8 cellular contexts compared by ENCODE assay signal in genomic region chr1:152459596-152460528, GRCh38. TPM values are rescaled to one million over a fixed set of nuclear protein-coding genes. Genes with fewer than 3 reads are reported as not detected.
DNase-seq lines count a peak whose midpoint lies in the region; ATAC-seq and TF ChIP-seq lines count a peak whose summit lies in the region.

No MANE protein-coding gene starts in this region.

- peak; percentile 82 for TF ChIP-seq CTCF in DND-41 (IDR thresholded peaks at IDR 0.05; ENCODE audit: borderline replicate concordance, extremely low read depth, low read length, poor library complexity, severe bottlenecking)

- H4K20me1 ChIP-seq in DND-41 (ENCODE audit: insufficient read depth, low read length): no peaks in the 10 kb centered on the region

- H3K4me1 ChIP-seq in DND-41 (ENCODE audit: insufficient read depth, low read length): peaks cover 4% of the 10 kb centered on the region; the same call in 1 of the 2 replicates
- peaks cover 0 to 9% (median 0%) of the 10 kb centered on the region in 3 donors for H3K4me1 ChIP-seq in skeletal muscle tissue (ENCODE audit: control insufficient read depth in 3 of 3, insufficient read depth in 3 of 3, low read length in 3 of 3)

- H3K27me3 ChIP-seq in DND-41 (ENCODE audit: insufficient read depth, low read length, poor library complexity): no peaks in the 10 kb centered on the region
- H3K27me3 ChIP-seq in skeletal muscle tissue (ENCODE audit: control insufficient read depth in 3 of 3, insufficient read depth in 3 of 3, low read length in 3 of 3): peaks cover 0 to 3% (median 0%) of the 10 kb centered on the region in 3 donors

- no peak overlapping the region for H3K27ac ChIP-seq in DND-41 (ENCODE audit: low read length)
- H3K27ac ChIP-seq in skeletal muscle tissue (ENCODE audit: low read depth, low read length): no peak overlapping the region

- H3K9me3 ChIP-seq in DND-41 (ENCODE audit: insufficient read depth, low read length, severe bottlenecking) (no peaks in the 10 kb centered on the region), skeletal muscle tissue (ENCODE audit: control insufficient read depth in 3 of 3, low read length in 3 of 3) (no peaks in the 10 kb centered on the region)

- no peaks in the 10 kb centered on the region for H3K79me2 ChIP-seq in DND-41 (ENCODE audit: insufficient read depth, low read length)

- DNase-seq in DND-41: peak; percentile 65
- DNase-seq in SK-N-DZ (ENCODE audit: low spot score): peak; percentile 42
- peak; percentile 76 for DNase-seq in activated naive CD4-positive, alpha-beta T cell treated with anti-CD3 and anti-CD28 coated beads, Interleukin-2, amount 50 U/mL, for 16 hours
- DNase-seq in left ventricle myocardium superior: peak; percentile 78
- no peak for DNase-seq in epidermal melanocyte (ENCODE audit: insufficient read length, low spot score)

- peak overlapping the region; percentile 31 for H3K4me2 ChIP-seq in DND-41 (ENCODE audit: insufficient read depth, low read length)

- intact Hi-C loops in left ventricle myocardium superior (cut with micrococcal nuclease): loop anchor here (5.0 kb wide), 2 partner anchors 268 to 408 kb away; no protein-coding TSS in a partner anchor

- ATAC-seq in DND-41 (ENCODE audit: insufficient read depth, low read depth): peak; percentile 62
- peak; percentile 89 for ATAC-seq in GM19463 (IDR thresholded peaks at IDR 0.05; ENCODE audit: unreplicated experiment)
- peak; percentile 90 for ATAC-seq in HG03565 (IDR thresholded peaks at IDR 0.05; ENCODE audit: unreplicated experiment)
- ATAC-seq in left ventricle myocardium superior: peak; percentile 63

- H3K4me3 ChIP-seq in DND-41 (ENCODE audit: low read depth in 1 of 2, low read length in 2 of 2) (no peak overlapping the region), skeletal muscle tissue (ENCODE audit: low read length in 3 of 3) (peak overlapping the region; percentile 1 to 34 (median 12))

- H2AFZ ChIP-seq in DND-41 (ENCODE audit: low read depth, low read length): peak overlapping the region; percentile 30

- H3K36me3 ChIP-seq in DND-41 (ENCODE audit: insufficient read depth, low read length) (no peaks in the 10 kb centered on the region), skeletal muscle tissue (ENCODE audit: control insufficient read depth in 3 of 3, insufficient read depth in 3 of 3, low read length in 3 of 3) (no peaks in the 10 kb centered on the region)

- H3K9ac ChIP-seq in DND-41 (ENCODE audit: low read depth, low read length): no peak overlapping the region
- H3K9ac ChIP-seq in skeletal muscle tissue (ENCODE audit: low read depth in 1 of 3, low read length in 3 of 3): peak overlapping the region in 2 of 3 donors; percentile 40 to 62

RNA-seq across cellular contexts. Expression of gene CRNN, which starts 45.8 kb away (rescaled TPM):
- polyA plus RNA-seq in SK-N-DZ (2014; cell fraction: cytosol; rRNA removed): not detected in 2 replicates
- not detected in 2 replicates for polyA plus RNA-seq in SK-N-DZ (2014; cell fraction: nucleus; rRNA removed)
- total RNA-seq in left ventricle myocardium superior (not detected), skeletal muscle tissue (not detected)

RNA-seq across cellular contexts. Expression of gene LCE5A, which starts 50.7 kb away (rescaled TPM):
- polyA plus RNA-seq in SK-N-DZ (2014; cell fraction: cytosol; rRNA removed): not detected in 2 replicates
- not detected in 2 replicates for polyA plus RNA-seq in SK-N-DZ (2014; cell fraction: nucleus; rRNA removed)
- not detected for total RNA-seq in left ventricle myocardium superior
- not detected for total RNA-seq in skeletal muscle tissue

RNA-seq across cellular contexts. Expression of gene CRCT1, which starts 54.4 kb away (rescaled TPM):
- polyA plus RNA-seq in SK-N-DZ (2014; cell fraction: cytosol; rRNA removed): not detected in 2 replicates
- not detected in 2 replicates for polyA plus RNA-seq in SK-N-DZ (2014; cell fraction: nucleus; rRNA removed)
- total RNA-seq in left ventricle myocardium superior (not detected), skeletal muscle tissue (not detected)

Comparison
In these comparisons a context has a peak if more than half of its experiments do, and no peak if none do; other contexts are left out.
1. H3K4me3 ChIP-seq: peak in skeletal muscle tissue (3 of 3); none in DND-41 (0 of 2).
2. Peak in every context shown above with its lines, with median percentiles within 50 percentile points of each other: ATAC-seq.